1 cellular context compared by ENCODE assay signal in the genomic region with DNA sequence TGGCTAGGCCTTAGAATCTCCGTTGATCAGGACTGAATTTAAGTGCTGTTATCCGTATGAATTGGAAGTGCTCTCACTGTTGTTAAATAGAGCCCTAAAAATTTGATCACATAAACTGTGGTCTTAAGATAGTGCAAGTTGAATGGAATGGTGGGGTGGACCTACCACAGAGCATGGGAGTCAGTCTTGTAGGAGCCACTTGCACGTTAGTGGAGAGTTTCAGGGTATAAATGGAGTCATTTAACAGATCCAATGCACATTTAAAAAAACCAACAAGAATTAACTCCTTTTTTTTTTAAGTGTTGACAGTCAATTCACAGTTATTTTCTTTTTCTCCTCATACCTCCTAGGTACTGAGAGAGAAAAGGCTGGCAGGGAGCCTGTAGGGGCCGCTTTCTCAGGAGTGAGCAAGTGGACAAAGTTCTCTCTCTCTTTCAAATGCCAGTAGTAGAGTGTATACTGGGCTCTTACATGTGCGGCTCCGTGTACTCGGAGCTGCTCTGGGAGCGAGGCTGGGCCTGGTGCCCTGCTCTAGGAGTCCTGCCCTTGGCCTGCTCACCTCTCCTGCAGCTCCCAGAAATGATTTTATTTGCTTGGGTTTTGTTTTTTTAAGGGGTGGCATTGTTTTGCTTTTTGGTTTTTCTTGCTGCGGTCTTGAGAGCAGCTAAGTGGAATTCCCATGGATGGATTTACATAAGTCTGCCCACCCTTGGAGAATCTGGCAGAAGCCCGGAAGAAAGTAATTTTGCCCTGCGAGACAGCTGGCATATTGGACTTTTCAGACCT.
TF ChIP-seq lines count a peak whose summit lies in the region.

No MANE protein-coding gene starts in this region.

TF ChIP-seq in HepG2, 621 proteins besides CTCF, POLR2A, EP300 and RAD21 (continued from another document):
- TF ChIP-seq MED8 (CRISPR knock-in tag; IDR thresholded peaks at IDR 0.05; ENCODE audit: insufficient replicate concordance), result no peak
- TF ChIP-seq ZNF792 (CRISPR knock-in tag; IDR thresholded peaks at IDR 0.05), result no peak
- TF ChIP-seq ZFAT (CRISPR knock-in tag; conservative IDR thresholded peaks at IDR 0.05), result no peak
- TF ChIP-seq ZNF430 (CRISPR knock-in tag; IDR thresholded peaks at IDR 0.05), result no peak
- TF ChIP-seq RXRA (CRISPR knock-in tag; IDR thresholded peaks at IDR 0.05), result no peak
